In genomic region chr20:50115591-50116367, GRCh38 we compare ENCODE assay signal across 1 cellular context.
TF ChIP-seq lines count a peak whose summit lies in the region.

No MANE protein-coding gene starts in this region.

TF ChIP-seq in GM12878, 131 proteins besides CTCF, POLR2A, EP300 and RAD21 (continued from another document and continues in another):
- TF ChIP-seq, protein P1, sequence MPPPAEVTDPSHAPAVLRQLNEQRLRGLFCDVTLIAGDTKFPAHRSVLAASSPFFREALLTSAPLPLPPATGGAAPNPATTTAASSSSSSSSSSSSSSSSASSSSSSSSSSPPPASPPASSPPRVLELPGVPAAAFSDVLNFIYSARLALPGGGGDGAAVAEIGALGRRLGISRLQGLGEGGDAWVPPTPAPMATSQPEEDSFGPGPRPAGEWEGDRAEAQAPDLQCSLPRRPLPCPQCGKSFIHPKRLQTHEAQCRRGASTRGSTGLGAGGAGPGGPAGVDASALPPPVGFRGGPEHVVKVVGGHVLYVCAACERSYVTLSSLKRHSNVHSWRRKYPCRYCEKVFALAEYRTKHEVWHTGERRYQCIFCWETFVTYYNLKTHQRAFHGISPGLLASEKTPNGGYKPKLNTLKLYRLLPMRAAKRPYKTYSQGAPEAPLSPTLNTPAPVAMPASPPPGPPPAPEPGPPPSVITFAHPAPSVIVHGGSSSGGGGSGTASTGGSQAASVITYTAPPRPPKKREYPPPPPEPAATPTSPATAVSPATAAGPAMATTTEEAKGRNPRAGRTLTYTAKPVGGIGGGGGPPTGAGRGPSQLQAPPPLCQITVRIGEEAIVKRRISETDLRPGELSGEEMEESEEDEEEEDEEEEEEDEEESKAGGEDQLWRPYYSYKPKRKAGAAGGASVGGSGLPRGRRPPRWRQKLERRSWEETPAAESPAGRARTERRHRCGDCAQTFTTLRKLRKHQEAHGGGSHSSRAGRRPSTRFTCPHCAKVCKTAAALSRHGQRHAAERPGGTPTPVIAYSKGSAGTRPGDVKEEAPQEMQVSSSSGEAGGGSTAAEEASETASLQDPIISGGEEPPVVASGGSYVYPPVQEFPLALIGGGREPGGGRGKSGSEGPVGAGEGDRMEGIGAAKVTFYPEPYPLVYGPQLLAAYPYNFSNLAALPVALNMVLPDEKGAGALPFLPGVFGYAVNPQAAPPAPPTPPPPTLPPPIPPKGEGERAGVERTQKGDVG (CRISPR knock-in tag; IDR thresholded peaks at IDR 0.05) = no peak
- TF ChIP-seq YY1 (IDR thresholded peaks at IDR 0.05; ENCODE audit: low read depth, low read length) (peak; percentile 67), CHD2 (IDR thresholded peaks at IDR 0.05; ENCODE audit: borderline replicate concordance, low read depth, low read length) (peak; percentile 67; the same call in 1 of the 2 replicates), ZBTB33 (IDR thresholded peaks at IDR 0.05) (no peak), KDM1A (IDR thresholded peaks at IDR 0.05; ENCODE audit: borderline replicate concordance) (no peak), TBL1XR1 (IDR thresholded peaks at IDR 0.05; ENCODE audit: low read depth, low read length) (no peak), BCL11A (IDR thresholded peaks at IDR 0.05; ENCODE audit: low read depth, low read length) (no peak), USF2 (IDR thresholded peaks at IDR 0.05; ENCODE audit: borderline replicate concordance, low read depth, low read length) (no peak), SMAD1 (IDR thresholded peaks at IDR 0.05; ENCODE audit: low read depth, partially characterized antibody) (no peak), STAT3 (IDR thresholded peaks at IDR 0.05; ENCODE audit: low read depth, low read length) (no peak), CEBPB (IDR thresholded peaks at IDR 0.05; ENCODE audit: borderline replicate concordance in 1 of 2, low read depth in 2 of 2, low read length in 2 of 2) (no peak), RB1 (IDR thresholded peaks at IDR 0.05; ENCODE audit: borderline replicate concordance) (no peak), ESRRA (IDR thresholded peaks at IDR 0.05; ENCODE audit: low read length) (no peak), ETV6 (conservative IDR thresholded peaks at IDR 0.05 in 1 of 2, IDR thresholded peaks at IDR 0.05 in 1 of 2; ENCODE audit: borderline replicate concordance in 1 of 2, low read depth in 1 of 2) (no peak), NFXL1 (IDR thresholded peaks at IDR 0.05; ENCODE audit: borderline replicate concordance) (0 out of 2 replicates have a peak, but pooled peaks have one; percentile 56), BACH1 (IDR thresholded peaks at IDR 0.05; ENCODE audit: borderline replicate concordance) (no peak), EGR1 (IDR thresholded peaks at IDR 0.05; ENCODE audit: borderline replicate concordance in 1 of 2, low read depth in 2 of 2, low read length in 2 of 2) (no peak), POU2F2 (IDR thresholded peaks at IDR 0.05; ENCODE audit: borderline replicate concordance, low read depth, low read length) (peak; percentile 22; the same call in 1 of the 3 replicates), ZBTB11 (CRISPR knock-in tag; IDR thresholded peaks at IDR 0.05) (no peak), SPI1 (IDR thresholded peaks at IDR 0.05; ENCODE audit: borderline replicate concordance, insufficient read depth, low read depth, low read length) (no peak), POLR2AphosphoS2 (IDR thresholded peaks at IDR 0.05; ENCODE audit: low read depth, low read length) (peak; percentile 48; the same call in 1 of the 2 replicates), FOXM1 (IDR thresholded peaks at IDR 0.05; ENCODE audit: low read depth, low read length) (no peak), WRNIP1 (IDR thresholded peaks at IDR 0.05; ENCODE audit: borderline replicate concordance, low read depth, low read length) (no peak), MXI1 (IDR thresholded peaks at IDR 0.05; ENCODE audit: low read depth, low read length) (peak; percentile 46; the same call in 1 of the 2 replicates), SIN3A (IDR thresholded peaks at IDR 0.05; ENCODE audit: low read depth, low read length) (peak; percentile 68; the same call in 1 of the 2 replicates), RFX5 (IDR thresholded peaks at IDR 0.05; ENCODE audit: low read depth, low read length) (no peak), CHD1 (IDR thresholded peaks at IDR 0.05; ENCODE audit: low read depth, low read length) (no peak), CBX3 (IDR thresholded peaks at IDR 0.05; ENCODE audit: borderline replicate concordance, low read depth) (no peak), CBX5 (IDR thresholded peaks at IDR 0.05; ENCODE audit: low read depth) (no peak), CREM (IDR thresholded peaks at IDR 0.05; ENCODE audit: low read depth) (peak; percentile 93), PML (IDR thresholded peaks at IDR 0.05; ENCODE audit: low read length) (no peak), NFYA (IDR thresholded peaks at IDR 0.05; ENCODE audit: borderline replicate concordance, low read depth, low read length) (no peak), TAF1 (IDR thresholded peaks at IDR 0.05; ENCODE audit: borderline replicate concordance, low read depth, low read length) (peak; percentile 38; the same call in 1 of the 2 replicates), RUNX3 (IDR thresholded peaks at IDR 0.05; ENCODE audit: low read length) (peak; percentile 60; the same call in 1 of the 2 replicates), EED (IDR thresholded peaks at IDR 0.05; ENCODE audit: low read depth) (no peak), TCF12 (IDR thresholded peaks at IDR 0.05; ENCODE audit: low read depth, low read length) (no peak), PAX8 (IDR thresholded peaks at IDR 0.05) (no peak), SUZ12 (IDR thresholded peaks at IDR 0.05; ENCODE audit: unreplicated experiment) (no peak), SRF (IDR thresholded peaks at IDR 0.05; ENCODE audit: low read depth in 2 of 2, low read length in 2 of 2) (no peak), IKZF2 (IDR thresholded peaks at IDR 0.05) (no peak), PRDM15 (CRISPR knock-in tag; IDR thresholded peaks at IDR 0.05) (no peak), SREBF2 (IDR thresholded peaks at IDR 0.05; ENCODE audit: low read length) (no peak), YBX1 (IDR thresholded peaks at IDR 0.05) (no peak), ZSCAN29 (IDR thresholded peaks at IDR 0.05) (no peak), SREBF1 (IDR thresholded peaks at IDR 0.05; ENCODE audit: low read length) (peak; percentile 64), ASH2L (IDR thresholded peaks at IDR 0.05; ENCODE audit: borderline replicate concordance, low read depth) (no peak), EZH2 (IDR thresholded peaks at IDR 0.05; ENCODE audit: borderline replicate concordance, control insufficient read depth, low read depth, low read length) (no peak), RAD51 (IDR thresholded peaks at IDR 0.05) (no peak)
- TF ChIP-seq, protein P2, sequence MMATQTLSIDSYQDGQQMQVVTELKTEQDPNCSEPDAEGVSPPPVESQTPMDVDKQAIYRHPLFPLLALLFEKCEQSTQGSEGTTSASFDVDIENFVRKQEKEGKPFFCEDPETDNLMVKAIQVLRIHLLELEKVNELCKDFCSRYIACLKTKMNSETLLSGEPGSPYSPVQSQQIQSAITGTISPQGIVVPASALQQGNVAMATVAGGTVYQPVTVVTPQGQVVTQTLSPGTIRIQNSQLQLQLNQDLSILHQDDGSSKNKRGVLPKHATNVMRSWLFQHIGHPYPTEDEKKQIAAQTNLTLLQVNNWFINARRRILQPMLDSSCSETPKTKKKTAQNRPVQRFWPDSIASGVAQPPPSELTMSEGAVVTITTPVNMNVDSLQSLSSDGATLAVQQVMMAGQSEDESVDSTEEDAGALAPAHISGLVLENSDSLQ (IDR thresholded peaks at IDR 0.05) = no peak
- TF ChIP-seq, protein P3, sequence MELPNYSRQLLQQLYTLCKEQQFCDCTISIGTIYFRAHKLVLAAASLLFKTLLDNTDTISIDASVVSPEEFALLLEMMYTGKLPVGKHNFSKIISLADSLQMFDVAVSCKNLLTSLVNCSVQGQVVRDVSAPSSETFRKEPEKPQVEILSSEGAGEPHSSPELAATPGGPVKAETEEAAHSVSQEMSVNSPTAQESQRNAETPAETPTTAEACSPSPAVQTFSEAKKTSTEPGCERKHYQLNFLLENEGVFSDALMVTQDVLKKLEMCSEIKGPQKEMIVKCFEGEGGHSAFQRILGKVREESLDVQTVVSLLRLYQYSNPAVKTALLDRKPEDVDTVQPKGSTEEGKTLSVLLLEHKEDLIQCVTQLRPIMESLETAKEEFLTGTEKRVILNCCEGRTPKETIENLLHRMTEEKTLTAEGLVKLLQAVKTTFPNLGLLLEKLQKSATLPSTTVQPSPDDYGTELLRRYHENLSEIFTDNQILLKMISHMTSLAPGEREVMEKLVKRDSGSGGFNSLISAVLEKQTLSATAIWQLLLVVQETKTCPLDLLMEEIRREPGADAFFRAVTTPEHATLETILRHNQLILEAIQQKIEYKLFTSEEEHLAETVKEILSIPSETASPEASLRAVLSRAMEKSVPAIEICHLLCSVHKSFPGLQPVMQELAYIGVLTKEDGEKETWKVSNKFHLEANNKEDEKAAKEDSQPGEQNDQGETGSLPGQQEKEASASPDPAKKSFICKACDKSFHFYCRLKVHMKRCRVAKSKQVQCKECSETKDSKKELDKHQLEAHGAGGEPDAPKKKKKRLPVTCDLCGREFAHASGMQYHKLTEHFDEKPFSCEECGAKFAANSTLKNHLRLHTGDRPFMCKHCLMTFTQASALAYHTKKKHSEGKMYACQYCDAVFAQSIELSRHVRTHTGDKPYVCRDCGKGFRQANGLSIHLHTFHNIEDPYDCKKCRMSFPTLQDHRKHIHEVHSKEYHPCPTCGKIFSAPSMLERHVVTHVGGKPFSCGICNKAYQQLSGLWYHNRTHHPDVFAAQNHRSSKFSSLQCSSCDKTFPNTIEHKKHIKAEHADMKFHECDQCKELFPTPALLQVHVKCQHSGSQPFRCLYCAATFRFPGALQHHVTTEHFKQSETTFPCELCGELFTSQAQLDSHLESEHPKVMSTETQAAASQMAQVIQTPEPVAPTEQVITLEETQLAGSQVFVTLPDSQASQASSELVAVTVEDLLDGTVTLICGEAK (IDR thresholded peaks at IDR 0.05; ENCODE audit: borderline replicate concordance) = peak; percentile 88
